In the genomic region with DNA sequence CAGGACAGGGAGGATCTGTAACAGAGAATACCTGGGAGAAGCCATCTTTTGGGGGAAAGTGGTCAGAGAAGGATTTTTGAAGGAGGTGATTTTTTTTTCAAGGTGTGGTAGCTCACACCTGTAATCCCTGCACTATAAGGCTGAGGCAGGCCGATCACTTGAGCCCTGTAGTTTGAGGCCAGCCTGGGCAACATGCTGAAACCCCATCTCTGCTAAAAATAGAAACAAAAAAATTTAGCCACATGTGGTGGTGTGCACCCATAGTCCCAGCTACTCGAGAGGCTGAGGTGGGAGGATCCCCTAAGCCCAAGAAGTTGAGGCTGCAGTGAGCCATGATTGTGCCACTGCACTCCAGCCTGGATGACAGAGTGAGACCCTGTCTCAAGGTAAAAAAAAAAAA, we compare ENCODE assay signal across 16 cellular contexts.
"Had no signal": no experiment of that assay in that cellular context is flagged by ENCODE, and none has a peak within 500 bp of the region (broad histone marks: within the 10 kb centered on the region; RNA-seq: fewer than 3 reads in every experiment).

No MANE protein-coding gene starts in this region.

- DNase-seq: activated CD4-positive, alpha-beta T cell treated with anti-CD3 and anti-CD28 coated beads, Interleukin-2, amount 50 U/mL, for 48 hours; activated naive CD4-positive, alpha-beta T cell treated with anti-CD3 and anti-CD28 coated beads, Interleukin-2, amount 10 ng/mL, durations not matched to agents 7 days and 5 days; amygdala; body of pancreas; effector memory CD8-positive, alpha-beta T cell; foreskin melanocyte; kidney glomerular epithelial cell; mesendoderm; nephron progenitor cell; right lobe of liver; stomach; T-helper 9 cell; testis; upper lobe of right lung had no signal

- H3K27ac ChIP-seq: body of pancreas, right lobe of liver, stomach, testis, upper lobe of right lung had no signal

- H3K4me3 Mint-ChIP-seq: activated naive CD4-positive, alpha-beta T cell treated with anti-CD3 and anti-CD28 coated beads, Interleukin-2, amount 10 ng/mL, durations not matched to agents 7 days and 5 days; dendritic cell treated with granulocyte-macrophage colony-stimulating factor and Interleukin-4, amounts not matched to agents 40 ng/mL and 50 ng/mL, for 4 days; effector memory CD8-positive, alpha-beta T cell; nephron progenitor cell had no signal

- H3K4me1 ChIP-seq: body of pancreas, right lobe of liver had no signal

- H3K9me3 Mint-ChIP-seq: activated naive CD4-positive, alpha-beta T cell treated with anti-CD3 and anti-CD28 coated beads, Interleukin-2, amount 10 ng/mL, durations not matched to agents 7 days and 5 days; dendritic cell treated with granulocyte-macrophage colony-stimulating factor and Interleukin-4, amounts not matched to agents 40 ng/mL and 50 ng/mL, for 4 days; effector memory CD8-positive, alpha-beta T cell; nephron progenitor cell had no signal

- H3K4me3 ChIP-seq: body of pancreas, right lobe of liver, smooth muscle cell, stomach, testis, upper lobe of right lung had no signal

- H3K36me3 ChIP-seq: right lobe of liver, stomach, upper lobe of right lung had no signal

- ATAC-seq: body of pancreas; effector memory CD8-positive, alpha-beta T cell; right lobe of liver; upper lobe of right lung had no signal

- H3K4me1 Mint-ChIP-seq: activated naive CD4-positive, alpha-beta T cell treated with anti-CD3 and anti-CD28 coated beads, Interleukin-2, amount 10 ng/mL, durations not matched to agents 7 days and 5 days; nephron progenitor cell had no signal

- H3K36me3 Mint-ChIP-seq: activated naive CD4-positive, alpha-beta T cell treated with anti-CD3 and anti-CD28 coated beads, Interleukin-2, amount 10 ng/mL, durations not matched to agents 7 days and 5 days had no signal

- H3K27me3 ChIP-seq: body of pancreas, right lobe of liver, stomach, testis, upper lobe of right lung had no signal

- H3K27ac Mint-ChIP-seq: dendritic cell treated with granulocyte-macrophage colony-stimulating factor and Interleukin-4, amounts not matched to agents 40 ng/mL and 50 ng/mL, for 4 days; nephron progenitor cell had no signal

- H3K9me3 ChIP-seq: body of pancreas, right lobe of liver, stomach, testis, upper lobe of right lung had no signal

- H3K27me3 Mint-ChIP-seq: activated naive CD4-positive, alpha-beta T cell treated with anti-CD3 and anti-CD28 coated beads, Interleukin-2, amount 10 ng/mL, durations not matched to agents 7 days and 5 days; effector memory CD8-positive, alpha-beta T cell had no signal
